8 cellular contexts compared by ENCODE assay signal in genomic region chr15:73972984-73973682, GRCh38. TPM values are rescaled to one million over a fixed set of nuclear protein-coding genes. Genes with fewer than 3 reads are reported as not detected.
DNase-seq lines count a peak whose midpoint lies in the region; ATAC-seq and TF ChIP-seq lines count a peak whose summit lies in the region.

No MANE protein-coding gene starts in this region.

- CTCF ChIA-PET in activated CD4-positive, alpha-beta memory T cell treated with anti-CD3 and anti-CD28 coated beads for 36 hours (lab: Charles Lee): interaction anchor here (0.6 to 8.6 kb wide), 52 partner anchors 7 to 806 kb away, joined by 3 to 98 read pairs (median 5); partner anchors contain the start of genes LOXL1, PML and STOML1

- H3K4me3 Mint-ChIP-seq in activated CD4-positive, alpha-beta memory T cell treated with anti-CD3 and anti-CD28 coated beads for 36 hours: peak overlapping the region; percentile 10

- no peak overlapping the region for H3K27ac Mint-ChIP-seq in activated CD4-positive, alpha-beta memory T cell treated with anti-CD3 and anti-CD28 coated beads for 36 hours

- H3K27me3 Mint-ChIP-seq in activated CD4-positive, alpha-beta memory T cell treated with anti-CD3 and anti-CD28 coated beads for 36 hours: peaks cover 19% of the 10 kb centered on the region

- POLR2A ChIA-PET in activated CD4-positive, alpha-beta memory T cell treated with anti-CD3 and anti-CD28 coated beads for 36 hours (lab: Charles Lee): interaction anchor here (0.5 to 2.2 kb wide), 3 partner anchors 9 to 405 kb away, joined by 4 to 9 read pairs (median 9); partner anchors contain the start of gene PML

- H3K36me3 Mint-ChIP-seq in activated CD4-positive, alpha-beta memory T cell treated with anti-CD3 and anti-CD28 coated beads for 36 hours: peaks cover 7% of the 10 kb centered on the region

- H3K4me3 ChIP-seq in dorsolateral prefrontal cortex: peak overlapping the region in 47 of 59 donors; percentile 8 to 60 (median 39)

- peak overlapping the region in 2 of 59 donors; percentile 6 to 41 for H3K27ac ChIP-seq in dorsolateral prefrontal cortex

- peaks cover 0 to 12% (median 0%) of the 10 kb centered on the region in 45 donors for H3K27me3 ChIP-seq in dorsolateral prefrontal cortex

- intact Hi-C loops in activated CD4-positive, alpha-beta memory T cell treated with anti-CD3 and anti-CD28 coated beads for 36 hours (cut with micrococcal nuclease): loop anchor here (2.0 to 5.0 kb wide), 4 partner anchors 74 to 350 kb away; no protein-coding TSS in a partner anchor
- intact Hi-C loops in dorsolateral prefrontal cortex (cut with DNase I): loop anchor here (5.0 to 10.0 kb wide), 3 partner anchors 64 to 162 kb away; partner anchors contain the start of gene ISLR2 (in 1 of the 2)

- peaks cover 26% of the 10 kb centered on the region for H3K4me1 Mint-ChIP-seq in activated CD4-positive, alpha-beta memory T cell treated with anti-CD3 and anti-CD28 coated beads for 36 hours (ENCODE audit: low read depth)

- peak; percentile 30 to 90 (median 79) for TF ChIP-seq CTCF in dorsolateral prefrontal cortex (IDR thresholded peaks at IDR 0.05 in 54 of 56, conservative IDR thresholded peaks at IDR 0.05 in 2 of 56; ENCODE audit: low read depth in 1 of 56, partially characterized antibody in 56 of 56)

- peaks cover 2% of the 10 kb centered on the region for H3K9me3 Mint-ChIP-seq in activated CD4-positive, alpha-beta memory T cell treated with anti-CD3 and anti-CD28 coated beads for 36 hours

- DNase-seq in CD1c-positive myeloid dendritic cell (ENCODE audit: extremely low spot score) (peak; percentile 90), NCI-H748 treated with DMSO at 0.1 percent for 48 hours (lab: John Stamatoyannopoulos, UW) (peak; percentile 60), dorsolateral prefrontal cortex (peak; percentile 67 to 82 (median 78)), lung microvascular endothelial cell (ENCODE audit: low read depth in 2 of 2) (peak; percentile 81 to 89)
- peak; percentile 90 for DNase-seq in activated CD4-positive, alpha-beta memory T cell treated with anti-CD3 and anti-CD28 coated beads for 36 hours
- DNase-seq in stimulated activated CD4-positive, alpha-beta T cell treated with anti-CD3 and anti-CD28 coated beads, TNF-alpha, amount 100 ng/mL, for 48 hours (ENCODE audit: low read depth in 3 of 3): peak; percentile 72 to 83 (median 74)

- peak; percentile 60 for ATAC-seq in HG03103 (IDR thresholded peaks at IDR 0.05; ENCODE audit: low read depth, unreplicated experiment)
- ATAC-seq in HG03565 (IDR thresholded peaks at IDR 0.05; ENCODE audit: unreplicated experiment): no peak

RNA-seq across cellular contexts. Expression of gene STOML1, which starts 19.0 kb away (rescaled TPM):
- total RNA-seq in activated CD4-positive, alpha-beta memory T cell treated with anti-CD3 and anti-CD28 coated beads for 36 hours: 10 to 100 TPM in 1 of 2 experiments, 1 to 10 TPM in 1; 7.1 to 10.1 TPM
- 10 to 100 TPM; 37.5 to 82.8 (median 57.6) TPM for total RNA-seq in dorsolateral prefrontal cortex
- total RNA-seq in lung microvascular endothelial cell: 5.4 and 13.1 TPM in 2 replicates

RNA-seq across cellular contexts. Expression of gene PML, which starts 21.4 kb away (rescaled TPM):
- total RNA-seq in activated CD4-positive, alpha-beta memory T cell treated with anti-CD3 and anti-CD28 coated beads for 36 hours: 10 to 100 TPM; 67.6 to 69.8 TPM
- total RNA-seq in dorsolateral prefrontal cortex (10 to 100 TPM; 19.9 to 58.9 (median 30.2) TPM), lung microvascular endothelial cell (27.0 and 36.9 TPM in 2 replicates)

RNA-seq across cellular contexts. Expression of gene LOXL1, which starts 46.9 kb away (rescaled TPM):
- 1 to 10 TPM; 2.5 to 3.3 TPM for total RNA-seq in activated CD4-positive, alpha-beta memory T cell treated with anti-CD3 and anti-CD28 coated beads for 36 hours
- 1 to 10 TPM in 107 of 120 experiments, under 1 TPM in 12, not detected in 1; 0.48 to 6.3 (median 2.0) TPM for total RNA-seq in dorsolateral prefrontal cortex
- 0.20 and 1.1 TPM in 2 replicates for total RNA-seq in lung microvascular endothelial cell
